Comparison of ENCODE assay signal across 8 cellular contexts in genomic region chr17:29369831-29370735, GRCh38. TPM values are rescaled to one million over a fixed set of nuclear protein-coding genes. Genes with fewer than 3 reads are reported as not detected.
A peak's percentile ranks its signal among the peaks of the same experiment; 100 is the strongest.
DNase-seq lines count a peak whose midpoint lies in the region; ATAC-seq and TF ChIP-seq lines count a peak whose summit lies in the region.

No MANE protein-coding gene starts in this region.

- DNase-seq in AG08396 (ENCODE audit: low spot score) (peak; percentile 72), GM20000 (ENCODE audit: low spot score) (peak; percentile 68), NCI-H1417 (lab: John Stamatoyannopoulos, UW) (peak; percentile 60 to 86 (median 71)), SW 1271 (lab: John Stamatoyannopoulos, UW) (peak; percentile 47 to 87), amniotic stem cell (lab: John Stamatoyannopoulos, UW) (peak; percentile 80), left cardiac atrium (peak; percentile 71), pons (ENCODE audit: low spot score) (peak; percentile 92)

- ATAC-seq in left cardiac atrium (peak; percentile 92 to 98), HG02938 (IDR thresholded peaks at IDR 0.05; ENCODE audit: unreplicated experiment) (no peak)

- peak; percentile 47 for TF ChIP-seq CTCF in GM20000 (IDR thresholded peaks at IDR 0.05; ENCODE audit: extremely low read depth, missing control alignments)

- intact Hi-C loops in left cardiac atrium (cut with DNase I) = loop anchor here (2.0 to 10.0 kb wide), 2 partner anchors 165 to 167 kb away; no protein-coding TSS in a partner anchor

RNA-seq across cellular contexts. Expression of gene TAOK1, which starts 20.1 kb away (rescaled TPM):
- total RNA-seq in left cardiac atrium = 10 to 100 TPM; 47.2 to 59.1 TPM
